Comparison of ENCODE assay signal across 25 cellular contexts in the genomic region with DNA sequence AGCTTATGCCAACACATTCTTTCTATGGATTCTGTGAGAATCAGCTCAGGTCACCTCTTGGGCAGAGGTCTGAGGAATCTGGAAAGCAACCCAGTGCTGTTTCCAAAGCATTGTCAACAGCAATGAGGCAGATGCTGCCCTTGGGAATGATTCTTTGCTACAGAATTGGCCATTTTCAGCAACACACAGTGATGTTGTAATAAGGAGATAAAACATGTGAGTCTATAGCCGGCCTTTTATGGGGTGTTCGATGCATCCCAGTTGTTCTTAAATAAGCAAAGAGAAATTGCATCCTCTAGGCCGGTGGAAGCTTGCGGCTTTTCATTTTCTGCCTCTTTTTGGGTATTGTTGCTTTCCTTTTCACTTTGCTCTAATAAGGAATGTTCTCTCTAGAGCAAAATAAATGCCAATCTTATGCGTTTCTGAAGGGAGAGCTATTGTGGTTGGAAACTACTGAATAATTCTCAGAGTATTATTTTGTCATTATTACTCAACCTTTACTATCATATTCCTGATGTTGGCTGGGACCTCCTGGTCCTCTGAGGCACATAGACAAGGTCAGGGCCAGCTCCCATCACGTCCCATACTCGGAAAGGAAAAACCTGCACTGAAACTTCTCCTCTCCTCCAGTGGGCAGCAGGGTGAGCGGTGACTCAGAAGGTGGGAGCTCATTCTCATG.
"Had no signal": no experiment of that assay in that cellular context is flagged by ENCODE, and none has a peak within 500 bp of the region (broad histone marks: within the 10 kb centered on the region; RNA-seq: fewer than 3 reads in every experiment).

No MANE protein-coding gene starts in this region.

- H3K9me3 Mint-ChIP-seq: activated naive CD4-positive, alpha-beta T cell treated with anti-CD3 and anti-CD28 coated beads, Interleukin-2, amount 50 U/mL, for 24 hours; activated T-helper 2 cell treated with anti-CD3 and anti-CD28 coated beads, Interferon-gamma antibody, Interleukin-2, Interleukin-4, amounts not matched to agents 10 μg/mL and 5 μg/mL and 100 μg/mL, durations not matched to agents 14 hours and 24 hours and 36 hours had no signal

- DNase-seq: activated CD4-positive, alpha-beta T cell treated with anti-CD3 and anti-CD28 coated beads for 1 hour; activated CD8-positive, alpha-beta memory T cell treated with anti-CD3 and anti-CD28 coated beads, Interleukin-2, amount 10 ng/mL, durations not matched to agents 7 days and 5 days; activated CD8-positive, alpha-beta T cell treated with anti-CD3 and anti-CD28 coated beads, Interleukin-2, amount 10 ng/mL, durations not matched to agents 7 days and 5 days; activated T-cell treated with anti-CD3 and anti-CD28 coated beads, Interleukin-2, amount 50 U/mL, for 48 hours; cortex of kidney; hippocampal formation; left colon; lower lobe of right lung; mesenchymal stem cell; naive thymus-derived CD8-positive, alpha-beta T cell; nucleus accumbens; pancreas; spleen; stimulated activated naive CD4-positive, alpha-beta T cell; T-helper 2 cell had no signal

- H3K36me3 ChIP-seq: ascending aorta, cardiac muscle cell, gastroesophageal sphincter, lower lobe of right lung, pancreas, spleen, tibial nerve had no signal

- ATAC-seq: activated CD8-positive, alpha-beta memory T cell treated with anti-CD3 and anti-CD28 coated beads, Interleukin-2, amount 10 ng/mL, durations not matched to agents 7 days and 5 days; activated CD8-positive, alpha-beta T cell treated with anti-CD3 and anti-CD28 coated beads, Interleukin-2, amount 10 ng/mL, durations not matched to agents 7 days and 5 days; gastroesophageal sphincter; left colon; lower lobe of right lung; naive thymus-derived CD8-positive, alpha-beta T cell; pancreas; WTC11 had no signal

- H3K4me1 ChIP-seq: ascending aorta, gastroesophageal sphincter, lower lobe of right lung, pancreas, psoas muscle, spleen had no signal

- H3K27me3 ChIP-seq: ascending aorta, cardiac muscle cell, gastroesophageal sphincter, pancreas, spleen, tibial nerve had no signal

- H3K27me3 Mint-ChIP-seq: activated CD8-positive, alpha-beta memory T cell treated with anti-CD3 and anti-CD28 coated beads, Interleukin-2, amount 10 ng/mL, durations not matched to agents 7 days and 5 days; activated naive CD4-positive, alpha-beta T cell treated with anti-CD3 and anti-CD28 coated beads, Interleukin-2, amount 50 U/mL, for 24 hours had no signal

- H3K27ac Mint-ChIP-seq: activated CD8-positive, alpha-beta memory T cell treated with anti-CD3 and anti-CD28 coated beads, Interleukin-2, amount 10 ng/mL, durations not matched to agents 7 days and 5 days; activated CD8-positive, alpha-beta T cell treated with anti-CD3 and anti-CD28 coated beads, Interleukin-2, amount 10 ng/mL, durations not matched to agents 7 days and 5 days; activated naive CD4-positive, alpha-beta T cell treated with anti-CD3 and anti-CD28 coated beads, Interleukin-2, amount 50 U/mL, for 24 hours; activated T-helper 2 cell treated with anti-CD3 and anti-CD28 coated beads, Interferon-gamma antibody, Interleukin-2, Interleukin-4, amounts not matched to agents 10 μg/mL and 5 μg/mL and 100 μg/mL, durations not matched to agents 14 hours and 24 hours and 36 hours; naive thymus-derived CD8-positive, alpha-beta T cell; WTC11 had no signal

- H3K36me3 Mint-ChIP-seq: activated CD8-positive, alpha-beta memory T cell treated with anti-CD3 and anti-CD28 coated beads, Interleukin-2, amount 10 ng/mL, durations not matched to agents 7 days and 5 days; activated naive CD4-positive, alpha-beta T cell treated with anti-CD3 and anti-CD28 coated beads, Interleukin-2, amount 50 U/mL, for 24 hours; brain; naive thymus-derived CD8-positive, alpha-beta T cell had no signal

- H3K4me1 Mint-ChIP-seq: activated CD8-positive, alpha-beta memory T cell treated with anti-CD3 and anti-CD28 coated beads, Interleukin-2, amount 10 ng/mL, durations not matched to agents 7 days and 5 days; activated naive CD4-positive, alpha-beta T cell treated with anti-CD3 and anti-CD28 coated beads, Interleukin-2, amount 50 U/mL, for 24 hours; brain; neural crest cell; WTC11 had no signal

- H3K27ac ChIP-seq: ascending aorta, cardiac muscle cell, gastroesophageal sphincter, lower lobe of right lung, pancreas, psoas muscle, spleen had no signal

- H3K4me3 ChIP-seq: ascending aorta, cardiac muscle cell, gastroesophageal sphincter, lower lobe of right lung, pancreas, psoas muscle, spleen, tibial nerve had no signal

- H3K9me3 ChIP-seq: ascending aorta, pancreas, psoas muscle, tibial nerve had no signal

- H3K4me3 Mint-ChIP-seq: activated CD8-positive, alpha-beta memory T cell treated with anti-CD3 and anti-CD28 coated beads, Interleukin-2, amount 10 ng/mL, durations not matched to agents 7 days and 5 days; activated CD8-positive, alpha-beta T cell treated with anti-CD3 and anti-CD28 coated beads, Interleukin-2, amount 10 ng/mL, durations not matched to agents 7 days and 5 days; activated naive CD4-positive, alpha-beta T cell treated with anti-CD3 and anti-CD28 coated beads, Interleukin-2, amount 50 U/mL, for 24 hours; brain; naive thymus-derived CD8-positive, alpha-beta T cell; neural crest cell; WTC11 had no signal
